ENCODE assay signal across 1 cellular context in the genomic region with DNA sequence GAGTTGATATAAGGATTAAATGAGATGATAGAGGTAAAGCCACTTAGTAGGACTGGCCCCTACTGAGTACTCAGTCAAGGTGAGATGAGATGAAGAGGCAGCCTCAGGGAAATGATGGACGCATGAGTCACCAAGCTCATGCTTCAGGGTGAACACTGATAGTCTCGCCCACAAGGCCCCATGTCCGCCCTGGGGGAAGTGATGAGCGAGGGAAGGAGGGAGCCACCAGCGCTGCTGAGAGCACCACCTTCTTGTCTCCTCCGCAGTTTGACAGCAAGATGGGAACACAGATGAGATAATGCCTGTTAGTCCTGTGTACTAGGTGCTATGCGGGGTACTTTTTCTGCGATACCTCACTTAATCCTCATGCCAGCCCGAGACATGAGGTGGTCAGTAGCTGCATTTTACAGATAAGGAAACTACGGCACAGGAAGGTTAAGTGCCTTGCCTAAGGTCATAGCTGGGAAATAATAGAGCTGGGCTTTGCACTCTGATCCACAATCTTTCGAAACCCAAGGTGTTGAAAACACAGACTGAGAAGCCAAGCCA.
TF ChIP-seq lines count a peak whose summit lies in the region.

No MANE protein-coding gene starts in this region.

TF ChIP-seq in K562, 482 proteins besides CTCF, POLR2A, EP300 and RAD21 (continued from another document):
- TF ChIP-seq, protein P1, sequence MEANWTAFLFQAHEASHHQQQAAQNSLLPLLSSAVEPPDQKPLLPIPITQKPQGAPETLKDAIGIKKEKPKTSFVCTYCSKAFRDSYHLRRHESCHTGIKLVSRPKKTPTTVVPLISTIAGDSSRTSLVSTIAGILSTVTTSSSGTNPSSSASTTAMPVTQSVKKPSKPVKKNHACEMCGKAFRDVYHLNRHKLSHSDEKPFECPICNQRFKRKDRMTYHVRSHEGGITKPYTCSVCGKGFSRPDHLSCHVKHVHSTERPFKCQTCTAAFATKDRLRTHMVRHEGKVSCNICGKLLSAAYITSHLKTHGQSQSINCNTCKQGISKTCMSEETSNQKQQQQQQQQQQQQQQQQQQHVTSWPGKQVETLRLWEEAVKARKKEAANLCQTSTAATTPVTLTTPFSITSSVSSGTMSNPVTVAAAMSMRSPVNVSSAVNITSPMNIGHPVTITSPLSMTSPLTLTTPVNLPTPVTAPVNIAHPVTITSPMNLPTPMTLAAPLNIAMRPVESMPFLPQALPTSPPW (CRISPR knock-in tag; IDR thresholded peaks at IDR 0.05), result peak; percentile 51
- no peak for TF ChIP-seq HDAC6 (IDR thresholded peaks at IDR 0.05; ENCODE audit: low read depth, low read length)
- no peak for TF ChIP-seq SP1 (CRISPR knock-in tag; IDR thresholded peaks at IDR 0.05)
- TF ChIP-seq MBD1 (CRISPR knock-in tag; IDR thresholded peaks at IDR 0.05), result no peak
- TF ChIP-seq ETV1 (tag; conservative IDR thresholded peaks at IDR 0.05; ENCODE audit: low read depth), result peak; percentile 30; the same call in 1 of the 2 replicates
- no peak for TF ChIP-seq DACH1 (IDR thresholded peaks at IDR 0.05; ENCODE audit: partially characterized antibody)
- TF ChIP-seq USF2 (CRISPR knock-in tag; IDR thresholded peaks at IDR 0.05), result no peak
- TF ChIP-seq CGGBP1 (CRISPR knock-in tag; IDR thresholded peaks at IDR 0.05), result no peak
- peak; percentile 75; the same call in 1 of the 2 replicates for TF ChIP-seq DMBX1 (CRISPR knock-in tag; IDR thresholded peaks at IDR 0.05; ENCODE audit: borderline replicate concordance)
- no peak for TF ChIP-seq MXI1 (IDR thresholded peaks at IDR 0.05; ENCODE audit: low read depth, low read length)
- no peak for TF ChIP-seq GTF3C2 (IDR thresholded peaks at IDR 0.05; ENCODE audit: borderline replicate concordance, extremely low read depth, insufficient read length)
- TF ChIP-seq, protein P2, sequence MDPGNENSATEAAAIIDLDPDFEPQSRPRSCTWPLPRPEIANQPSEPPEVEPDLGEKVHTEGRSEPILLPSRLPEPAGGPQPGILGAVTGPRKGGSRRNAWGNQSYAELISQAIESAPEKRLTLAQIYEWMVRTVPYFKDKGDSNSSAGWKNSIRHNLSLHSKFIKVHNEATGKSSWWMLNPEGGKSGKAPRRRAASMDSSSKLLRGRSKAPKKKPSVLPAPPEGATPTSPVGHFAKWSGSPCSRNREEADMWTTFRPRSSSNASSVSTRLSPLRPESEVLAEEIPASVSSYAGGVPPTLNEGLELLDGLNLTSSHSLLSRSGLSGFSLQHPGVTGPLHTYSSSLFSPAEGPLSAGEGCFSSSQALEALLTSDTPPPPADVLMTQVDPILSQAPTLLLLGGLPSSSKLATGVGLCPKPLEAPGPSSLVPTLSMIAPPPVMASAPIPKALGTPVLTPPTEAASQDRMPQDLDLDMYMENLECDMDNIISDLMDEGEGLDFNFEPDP (CRISPR knock-in tag; IDR thresholded peaks at IDR 0.05), result no peak
- TF ChIP-seq XRCC5 (IDR thresholded peaks at IDR 0.05; ENCODE audit: low read depth, low read length), result no peak
- TF ChIP-seq STAT5A (IDR thresholded peaks at IDR 0.05; ENCODE audit: borderline replicate concordance, low read length), result peak; percentile 60; the same call in 1 of the 2 replicates
- no peak for TF ChIP-seq XRCC3 (IDR thresholded peaks at IDR 0.05)
- no peak for TF ChIP-seq RFX5 (IDR thresholded peaks at IDR 0.05; ENCODE audit: low read depth, low read length)
- TF ChIP-seq NUFIP1 (IDR thresholded peaks at IDR 0.05; ENCODE audit: partially characterized antibody), result no peak
- no peak for TF ChIP-seq RBM39 (optimal IDR thresholded peaks at IDR 0.05; ENCODE audit: low read depth, low read length)
- no peak for TF ChIP-seq SNRNP70 (optimal IDR thresholded peaks at IDR 0.05; ENCODE audit: low read depth, low read length)
- no peak for TF ChIP-seq ZNF316 (IDR thresholded peaks at IDR 0.05)
- TF ChIP-seq GTF2B (IDR thresholded peaks at IDR 0.05; ENCODE audit: extremely low read depth, insufficient read length), result no peak
- TF ChIP-seq HLTF (IDR thresholded peaks at IDR 0.05), result no peak
- TF ChIP-seq, protein P3, sequence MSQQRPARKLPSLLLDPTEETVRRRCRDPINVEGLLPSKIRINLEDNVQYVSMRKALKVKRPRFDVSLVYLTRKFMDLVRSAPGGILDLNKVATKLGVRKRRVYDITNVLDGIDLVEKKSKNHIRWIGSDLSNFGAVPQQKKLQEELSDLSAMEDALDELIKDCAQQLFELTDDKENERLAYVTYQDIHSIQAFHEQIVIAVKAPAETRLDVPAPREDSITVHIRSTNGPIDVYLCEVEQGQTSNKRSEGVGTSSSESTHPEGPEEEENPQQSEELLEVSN (IDR thresholded peaks at IDR 0.05; ENCODE audit: borderline replicate concordance in 1 of 2, extremely low read depth in 1 of 2, insufficient read depth in 1 of 2, insufficient read length in 1 of 2, low read depth in 1 of 2, low read length in 1 of 2, poor library complexity in 1 of 2, severe bottlenecking in 1 of 2), result no peak
- no peak for TF ChIP-seq HNRNPL (IDR thresholded peaks at IDR 0.05; ENCODE audit: low read depth, low read length)
- TF ChIP-seq ZBTB1 (CRISPR knock-in tag; IDR thresholded peaks at IDR 0.05; ENCODE audit: borderline replicate concordance, low read depth), result no peak
- TF ChIP-seq NBN (IDR thresholded peaks at IDR 0.05; ENCODE audit: low read depth), result peak; percentile 63; the same call in 1 of the 2 replicates
- TF ChIP-seq RBBP5 (IDR thresholded peaks at IDR 0.05; ENCODE audit: borderline replicate concordance, insufficient read depth, low read length, poor library complexity, severe bottlenecking), result no peak
TF ChIP-seq in K562: peak in this region for 92.
